Comparison of ENCODE assay signal across 24 cellular contexts in genomic region chrX:129739591-129739990, GRCh38. TPM values are rescaled to one million over a fixed set of nuclear protein-coding genes. Genes with fewer than 3 reads are reported as not detected.
A peak's percentile ranks its signal among the peaks of the same experiment; 100 is the strongest.
DNase-seq lines count a peak whose midpoint lies in the region; ATAC-seq, FAIRE-seq and TF ChIP-seq lines count a peak whose summit lies in the region.
"Had no signal": no experiment of that assay in that cellular context is flagged by ENCODE, and none has a peak within 500 bp of the region (broad histone marks: within the 10 kb centered on the region; RNA-seq: fewer than 3 reads in every experiment).

No MANE protein-coding gene starts in this region.

- DNase-seq in right cardiac atrium (peak in 1 of 3 donors; percentile 29), heart right ventricle (no peak), H1 (ENCODE audit: low read depth in 1 of 2, low spot score in 2 of 2) (no peak), naive B cell (no peak), tibial nerve (ENCODE audit: low spot score in 2 of 2) (no peak), NOMO-1 treated with dmso at 0.1 percent for 144 hours (lab: John Stamatoyannopoulos, UW; ENCODE audit: unreplicated experiment) (no peak)
- no peak for DNase-seq in activated effector memory CD4-positive, alpha-beta T cell treated with Interleukin-2 at 50 U/mL for 16 hours
- DNase-seq: adrenal gland; central memory CD4-positive, alpha-beta T cell; effector memory CD8-positive, alpha-beta T cell; HFFc6; hypothalamus; NCI-H774; stimulated activated CD4-positive, alpha-beta T cell treated with anti-CD3 and anti-CD28 coated beads, Interleukin-15, amount 100 ng/mL, for 24 hours; T1000; testis had no signal

- 74% methylated on average over 4 of the region's 4 CpGs for WGBS in right cardiac atrium
- 87 to 92% methylated on average over 4 of the region's 4 CpGs for WGBS in heart right ventricle, 2 donors
- WGBS in H1 (ENCODE audit: extremely low coverage in 1 of 2, insufficient coverage in 1 of 2, insufficient read length in 1 of 2, insufficient replicate concordance in 2 of 2, low coverage in 1 of 2, low lambda C conversion rate in 2 of 2, missing lambda C conversion rate in 1 of 2), 2 experiments: 69% methylated on average over 4 of the region's 4 CpGs; no CpG with 5 or more reads in 1 of the 2 experiments
- WGBS in tibial nerve, 2 donors: 83 to 85% methylated on average over 4 of the region's 4 CpGs

- peaks cover 0 to 7% (median 0%) of the 10 kb centered on the region in 3 donors for H3K27me3 Mint-ChIP-seq in naive B cell
- H3K27me3 Mint-ChIP-seq: activated T-helper 17 cell treated with anti-CD3 and anti-CD28 coated beads, Interleukin-2, amount 50 U/mL, for 72 hours; effector memory CD8-positive, alpha-beta T cell had no signal

- H4K91ac ChIP-seq in H1 (replicated peaks; ENCODE audit: insufficient read length, low read length): peak overlapping the region; percentile 88

- TF ChIP-seq CTCF in heart right ventricle (IDR thresholded peaks at IDR 0.05): no peak
- TF ChIP-seq CTCF in H1 (IDR thresholded peaks at IDR 0.05; ENCODE audit: control extremely low read depth in 1 of 3, insufficient read depth in 1 of 3, low read depth in 1 of 3, low read length in 3 of 3): no peak
- TF ChIP-seq CTCF in tibial nerve (IDR thresholded peaks at IDR 0.05): no peak

- TF ChIP-seq POLR2A in H1 (IDR thresholded peaks at IDR 0.05; ENCODE audit: control extremely low read depth in 1 of 2, low read depth in 2 of 2, low read length in 2 of 2) (no peak), tibial nerve (IDR thresholded peaks at IDR 0.05) (no peak)

- H3K4me2 ChIP-seq in H1 (ENCODE audit: insufficient read depth in 1 of 2, low read depth in 2 of 2, low read length in 2 of 2): no peak overlapping the region; a peak in 1 of 4 replicates
- H3K4me2 ChIP-seq: SK-N-SH had no signal

- no peak overlapping the region for H2BK5ac ChIP-seq in H1 (ENCODE audit: low read depth, low read length)

- H2BK120ac ChIP-seq in H1 (replicated peaks; ENCODE audit: low read depth, low read length): no peak overlapping the region

- H2BK20ac ChIP-seq in H1 (ENCODE audit: low read length): no peak overlapping the region

- no peaks in the 10 kb centered on the region for H3K9me3 ChIP-seq in right cardiac atrium (ENCODE audit: control insufficient read depth, low read length)
- no peaks in the 10 kb centered on the region for H3K9me3 ChIP-seq in heart right ventricle
- H3K9me3 ChIP-seq in H1 (ENCODE audit: insufficient read depth in 2 of 2, low read depth in 1 of 2, low read length in 1 of 2): no peaks in the 10 kb centered on the region
- no peaks in the 10 kb centered on the region for H3K9me3 ChIP-seq in subcutaneous abdominal adipose tissue (ENCODE audit: control insufficient read depth in 5 of 5, low read length in 5 of 5)
- no peaks in the 10 kb centered on the region for H3K9me3 ChIP-seq in tibial nerve
- H3K9me3 ChIP-seq: adrenal gland, SK-N-SH, testis had no signal

- CTCF ChIA-PET in H1 (lab: Charles Lee; ENCODE audit: partially characterized antibody): interaction anchor here (1.9 kb wide), 1 partner anchor 13 kb away, joined by 8 read pairs; no protein-coding TSS in a partner anchor

- peak overlapping the region; percentile 60; the same call in 1 of the 2 replicates for H2BK12ac ChIP-seq in H1 (ENCODE audit: low read depth, low read length)

- peaks cover 27 to 47% (median 36%) of the 10 kb centered on the region in 3 donors for H3K4me1 Mint-ChIP-seq in naive B cell

- no peak overlapping the region for H3K23ac ChIP-seq in H1 (ENCODE audit: insufficient read length)

- H4K8ac ChIP-seq in H1 (ENCODE audit: extremely low read depth, insufficient read depth, low read length): no peak overlapping the region

- intact Hi-C loops in right cardiac atrium (cut with DNase I) (no loop called here), heart right ventricle (cut with DNase I) (no loop called here)

- H3K14ac ChIP-seq in H1 (ENCODE audit: insufficient read length): no peak overlapping the region

- no peak for TF ChIP-seq RAD21 in H1 (IDR thresholded peaks at IDR 0.05 in 1 of 2, conservative IDR thresholded peaks at IDR 0.05 in 1 of 2; ENCODE audit: low read depth in 2 of 2, low read length in 2 of 2)

- TF ChIP-seq EP300 in H1 (IDR thresholded peaks at IDR 0.05; ENCODE audit: borderline replicate concordance in 1 of 2, low read depth in 2 of 2, low read length in 2 of 2) (no peak), tibial nerve (IDR thresholded peaks at IDR 0.05) (no peak)

- H3K27ac ChIP-seq in right cardiac atrium (ENCODE audit: low read length) (peak overlapping the region; percentile 27), heart right ventricle (peak overlapping the region in 2 of 10 donors; percentile 4 to 60), H1 (ENCODE audit: low read depth, low read length) (no peak overlapping the region), subcutaneous abdominal adipose tissue (ENCODE audit: low read depth, low read length) (peak overlapping the region; percentile 6), tibial nerve (peak overlapping the region in 2 of 4 donors; percentile 43 to 61)
- H3K27ac ChIP-seq: adrenal gland, C4-2B, testis had no signal

- H3K9ac ChIP-seq in H1 (replicated peaks in 1 of 4; ENCODE audit: extremely low read depth in 1 of 4, low read depth in 3 of 4, low read length in 3 of 4) (no peak overlapping the region), subcutaneous abdominal adipose tissue (ENCODE audit: low read length in 5 of 5) (no peak overlapping the region)
- H3K9ac ChIP-seq: SK-N-SH had no signal

- no peak overlapping the region for H2AK5ac ChIP-seq in H1 (ENCODE audit: low read depth, low read length)

- no peak overlapping the region for H3K4me3 Mint-ChIP-seq in naive B cell
- H3K4me3 Mint-ChIP-seq: activated T-helper 17 cell treated with anti-CD3 and anti-CD28 coated beads, Interleukin-2, amount 50 U/mL, for 72 hours; effector memory CD8-positive, alpha-beta T cell; HFFc6; neural crest cell had no signal

- peaks cover 0 to 1% (median 0%) of the 10 kb centered on the region in 7 donors for H3K9me3 Mint-ChIP-seq in naive B cell
- H3K9me3 Mint-ChIP-seq: activated T-helper 17 cell treated with anti-CD3 and anti-CD28 coated beads, Interleukin-2, amount 50 U/mL, for 72 hours; effector memory CD8-positive, alpha-beta T cell; HFFc6; IgD-negative memory B cell had no signal

- no peaks in the 10 kb centered on the region for H4K20me1 ChIP-seq in H1 (replicated peaks in 1 of 2; ENCODE audit: control insufficient read depth in 1 of 2, insufficient read depth in 2 of 2, low read length in 2 of 2)

- no peaks in the 10 kb centered on the region for H3K23me2 ChIP-seq in H1 (ENCODE audit: low read depth, low read length)

- H2AFZ ChIP-seq in H1 (ENCODE audit: low read length): no peak overlapping the region

- H3K4ac ChIP-seq in H1 (replicated peaks; ENCODE audit: insufficient read length, low read depth, low read length): no peak overlapping the region

- H3K36me3 ChIP-seq in heart right ventricle (no peaks in the 10 kb centered on the region), H1 (ENCODE audit: control insufficient read depth in 2 of 4, insufficient read depth in 4 of 4, low read length in 3 of 4) (no peaks in the 10 kb centered on the region), subcutaneous abdominal adipose tissue (ENCODE audit: control insufficient read depth in 5 of 5, insufficient read depth in 5 of 5, low read length in 5 of 5) (no peaks in the 10 kb centered on the region), tibial nerve (no peaks in the 10 kb centered on the region)
- H3K36me3 ChIP-seq: adrenal gland had no signal

- no peaks in the 10 kb centered on the region for H3K27me3 ChIP-seq in right cardiac atrium (ENCODE audit: control insufficient read depth, insufficient read depth)
- H3K27me3 ChIP-seq in heart right ventricle: peaks cover 0 to 7% (median 0%) of the 10 kb centered on the region in 7 donors
- no peaks in the 10 kb centered on the region; a peak in 1 of 7 replicates for H3K27me3 ChIP-seq in H1 (replicated peaks in 1 of 4; ENCODE audit: control insufficient read depth in 3 of 4, extremely low read depth in 1 of 4, insufficient read depth in 3 of 4, low read length in 3 of 4)
- H3K27me3 ChIP-seq in subcutaneous abdominal adipose tissue (ENCODE audit: control insufficient read depth in 5 of 5, insufficient read depth in 4 of 5, low read length in 5 of 5): peaks cover 0 to 30% (median 6%) of the 10 kb centered on the region in 5 donors
- H3K27me3 ChIP-seq in tibial nerve: no peaks in the 10 kb centered on the region
- H3K27me3 ChIP-seq: adrenal gland, testis had no signal

- no peak overlapping the region for H2BK15ac ChIP-seq in H1 (ENCODE audit: low read length)

- no peak for ATAC-seq in right cardiac atrium
- ATAC-seq in heart right ventricle: no peak
- no peak for ATAC-seq in naive B cell (ENCODE audit: low read depth in 2 of 2)
- ATAC-seq: activated T-helper 17 cell treated with anti-CD3 and anti-CD28 coated beads, Interleukin-2, amount 50 U/mL, for 72 hours; effector memory CD8-positive, alpha-beta T cell had no signal

- H3K79me2 ChIP-seq in H1 (ENCODE audit: control insufficient read depth in 1 of 2, insufficient read depth in 2 of 2, low read length in 2 of 2): no peaks in the 10 kb centered on the region

- FAIRE-seq in H1 (lab: Jason Lieb, UNC): peak; percentile 65
- FAIRE-seq: GM12878 had no signal

- H4K5ac ChIP-seq in H1 (ENCODE audit: insufficient read length, low read depth, low read length): no peak overlapping the region

- H3K4me3 ChIP-seq in right cardiac atrium (ENCODE audit: low read length): no peak overlapping the region
- no peak overlapping the region for H3K4me3 ChIP-seq in heart right ventricle
- no peak overlapping the region for H3K4me3 ChIP-seq in H1 (ENCODE audit: extremely low read depth in 1 of 4, insufficient read depth in 2 of 4, low read depth in 3 of 4, low read length in 4 of 4)
- H3K4me3 ChIP-seq in subcutaneous abdominal adipose tissue (ENCODE audit: low read depth in 1 of 5, low read length in 5 of 5): no peak overlapping the region
- H3K4me3 ChIP-seq in tibial nerve: no peak overlapping the region
- H3K4me3 ChIP-seq: adrenal gland, GM12878, testis had no signal

- H3K27ac Mint-ChIP-seq in naive B cell: peak overlapping the region; percentile 12 to 82 (median 68)
- H3K27ac Mint-ChIP-seq: activated T-helper 17 cell treated with anti-CD3 and anti-CD28 coated beads, Interleukin-2, amount 50 U/mL, for 72 hours; effector memory CD8-positive, alpha-beta T cell; HFFc6 had no signal

- H3K79me1 ChIP-seq in H1 (ENCODE audit: low read depth, low read length): no peaks in the 10 kb centered on the region

- H3K18ac ChIP-seq in H1 (ENCODE audit: extremely low read depth, low read length): no peak overlapping the region

- peaks cover 5% of the 10 kb centered on the region for H3K4me1 ChIP-seq in right cardiac atrium (ENCODE audit: control insufficient read depth, insufficient read depth, low read length)
- peaks cover 0 to 26% (median 0%) of the 10 kb centered on the region in 9 donors for H3K4me1 ChIP-seq in heart right ventricle
- peaks cover 0 to 10% (median 4%) of the 10 kb centered on the region in 4 experiments; a peak in 4 of 7 replicates for H3K4me1 ChIP-seq in H1 (replicated peaks in 1 of 4; ENCODE audit: control insufficient read depth in 3 of 4, insufficient read depth in 4 of 4, low read length in 3 of 4)
- H3K4me1 ChIP-seq in subcutaneous abdominal adipose tissue (ENCODE audit: control insufficient read depth in 5 of 5, insufficient read depth in 5 of 5, low read length in 5 of 5): peaks cover 0 to 16% (median 13%) of the 10 kb centered on the region in 5 donors
- H3K4me1 ChIP-seq in tibial nerve: peaks cover 0 to 10% (median 0%) of the 10 kb centered on the region in 4 donors
- H3K4me1 ChIP-seq: adrenal gland, testis had no signal

- POLR2A ChIA-PET in H1 (lab: Charles Lee; ENCODE audit: partially characterized antibody): no interaction called here

- H3K36me3 Mint-ChIP-seq in naive B cell: no peaks in the 10 kb centered on the region
- H3K36me3 Mint-ChIP-seq: IgD-negative memory B cell had no signal

- H3K56ac ChIP-seq in H1 (replicated peaks; ENCODE audit: insufficient read length, low read depth, low read length): no peak overlapping the region

RNA-seq across cellular contexts. Expression of gene XPNPEP2, which starts 0.8 kb away (rescaled TPM):
- total RNA-seq in right cardiac atrium (1 to 10 TPM; 2.4 to 4.1 (median 3.2) TPM), heart right ventricle (1 to 10 TPM in 1 of 10 donors, under 1 TPM in 9; 0.18 to 2.2 (median 0.52) TPM), tibial nerve (10 to 100 TPM in 1 of 4 donors, 1 to 10 TPM in 2, under 1 TPM in 1; 0.87 to 10.0 (median 5.2) TPM)
- polyA plus RNA-seq in right cardiac atrium (1.3 TPM), heart right ventricle (under 1 TPM; 0.22 to 0.99 TPM), H1 (2011; rRNA removed) (0.14 and 0.27 TPM in 2 replicates), naive B cell (ENCODE audit: low read depth in 6 of 6) (under 1 TPM in 4 of 6 donors, not detected in 2; 0.11 to 0.58 (median 0.22) TPM)
- 0.25 TPM in 1 of 2 replicates, not detected in the other for total RNA-seq in H1 (2021; fragmentation: NEBNext Ultra II Directional; extraction: Animal tissue kit (Norgen Biotek cat#: 25700))
- polyA plus RNA-seq in H1 (2011; cell fraction: cytosol; rRNA removed): 0.10 TPM
- polyA plus RNA-seq in H1 (2011; cell fraction: nucleus; rRNA removed): 0.14 TPM
- 0.12 to 0.24 TPM (median 0.13 TPM) in 3 of 4 replicates, not detected in the other for polyA plus RNA-seq in H1 (2012, experiment 1 of 2)
- polyA plus RNA-seq in H1 (2012, experiment 2 of 2): not detected
- polyA plus RNA-seq in H1 (2013, experiment 1 of 2): 0.08 TPM
- 0.06 TPM for polyA plus RNA-seq in H1 (2013, experiment 2 of 2)
- 0.13 and 0.27 TPM in 2 replicates for polyA minus RNA-seq in H1 (2011; rRNA and poly(A)+ RNA removed)
- polyA minus RNA-seq in H1 (2011; cell fraction: cytosol; rRNA and poly(A)+ RNA removed): not detected
- polyA minus RNA-seq in H1 (2011; cell fraction: nucleus; rRNA and poly(A)+ RNA removed): not detected
- total RNA-seq: HFFc6, kidney epithelial cell had no signal

RNA-seq across cellular contexts. Expression of gene SASH3, which starts 40.2 kb away (rescaled TPM):
- total RNA-seq in right cardiac atrium (1 to 10 TPM; 2.1 to 6.0 (median 4.5) TPM), heart right ventricle (10 to 100 TPM in 1 of 10 donors, 1 to 10 TPM in 6, under 1 TPM in 3; 0.57 to 15.3 (median 2.3) TPM), tibial nerve (10 to 100 TPM; 10.4 to 20.4 (median 15.0) TPM)
- polyA plus RNA-seq in right cardiac atrium (0.93 TPM), heart right ventricle (1 to 10 TPM in 1 of 2 donors, under 1 TPM in 1; 0.88 to 1.9 TPM), H1 (2011; rRNA removed) (not detected in 2 replicates), naive B cell (ENCODE audit: low read depth in 6 of 6) (100 to 1,000 TPM in 4 of 6 donors, 10 to 100 TPM in 2; 89.4 to 191 (median 128) TPM)
- not detected in 2 replicates for total RNA-seq in H1 (2021; fragmentation: NEBNext Ultra II Directional; extraction: Animal tissue kit (Norgen Biotek cat#: 25700))
- not detected for polyA plus RNA-seq in H1 (2011; cell fraction: cytosol; rRNA removed)
- polyA plus RNA-seq in H1 (2011; cell fraction: nucleus; rRNA removed): not detected
- not detected in 4 replicates for polyA plus RNA-seq in H1 (2012, experiment 1 of 2)
- not detected for polyA plus RNA-seq in H1 (2012, experiment 2 of 2)
- polyA plus RNA-seq in H1 (2013, experiment 1 of 2): not detected
- polyA plus RNA-seq in H1 (2013, experiment 2 of 2): not detected
- not detected in 2 replicates for polyA minus RNA-seq in H1 (2011; rRNA and poly(A)+ RNA removed)
- not detected for polyA minus RNA-seq in H1 (2011; cell fraction: cytosol; rRNA and poly(A)+ RNA removed)
- polyA minus RNA-seq in H1 (2011; cell fraction: nucleus; rRNA and poly(A)+ RNA removed): not detected
- total RNA-seq: HFFc6, kidney epithelial cell, neural crest cell had no signal
- polyA plus RNA-seq: SK-N-SH had no signal
